Comparison of ENCODE assay signal across 4 cellular contexts in genomic region chr2:208784774-208785173, GRCh38.
DNase-seq lines count a peak whose midpoint lies in the region; ATAC-seq, FAIRE-seq and TF ChIP-seq lines count a peak whose summit lies in the region.
"Not testable (repeated sequence)": the region's sequence is repeated elsewhere in the genome, so short reads cannot be mapped to it uniquely, and the experiment has no call there.

No MANE protein-coding gene starts in this region.

- H3K27me3 ChIP-seq in upper lobe of right lung = not testable (repeated sequence)

- not testable (repeated sequence) for H3K9me3 ChIP-seq in kidney (ENCODE audit: control insufficient read depth in 1 of 2, low read length in 2 of 2); upper lobe of right lung

- not testable (repeated sequence) for H3K4me1 Mint-ChIP-seq in chondrocyte (ENCODE audit: low read depth); type B pancreatic cell (ENCODE audit: unreplicated experiment)

- not testable (repeated sequence) for H3K9ac ChIP-seq in kidney (ENCODE audit: low read length in 2 of 2)

- H3K9me3 Mint-ChIP-seq in chondrocyte (ENCODE audit: low read depth) = peaks cover 14% of the 10 kb centered on the region
- not testable (repeated sequence) for H3K9me3 Mint-ChIP-seq in type B pancreatic cell

- H3K36me3 ChIP-seq in kidney (ENCODE audit: control insufficient read depth in 1 of 2, insufficient read depth in 2 of 2, low read length in 2 of 2); upper lobe of right lung: not testable (repeated sequence)

- H3K27ac Mint-ChIP-seq in chondrocyte (ENCODE audit: unreplicated experiment); type B pancreatic cell: not testable (repeated sequence)

- not testable (repeated sequence) for FAIRE-seq in kidney (lab: Jason Lieb, UNC)

- TF ChIP-seq CTCF in chondrocyte (IDR thresholded peaks at IDR 0.05); kidney (IDR thresholded peaks at IDR 0.05; ENCODE audit: borderline replicate concordance, extremely low read depth, insufficient read depth); type B pancreatic cell (conservative IDR thresholded peaks at IDR 0.05); upper lobe of right lung (IDR thresholded peaks at IDR 0.05): not testable (repeated sequence)

- H3K36me3 Mint-ChIP-seq in chondrocyte (ENCODE audit: low read depth); type B pancreatic cell: not testable (repeated sequence)

- H3K27ac ChIP-seq in kidney (ENCODE audit: low read depth in 2 of 2, low read length in 2 of 2); upper lobe of right lung: not testable (repeated sequence)

- H3K27me3 Mint-ChIP-seq in chondrocyte (ENCODE audit: low read depth); type B pancreatic cell: not testable (repeated sequence)

- H3K4me3 ChIP-seq in kidney (ENCODE audit: low read length in 2 of 2); upper lobe of right lung: not testable (repeated sequence)

- intact Hi-C loops in kidney (cut with DNase I); upper lobe of right lung (cut with DNase I): not testable (repeated sequence)

- H3K4me1 ChIP-seq in kidney (ENCODE audit: control insufficient read depth in 1 of 2, insufficient read depth in 1 of 2, low read depth in 1 of 2, low read length in 2 of 2); upper lobe of right lung: not testable (repeated sequence)

- peak; percentile 73 for DNase-seq in chondrocyte (ENCODE audit: low spot score)
- peak; percentile 35 for DNase-seq in kidney
- DNase-seq in type B pancreatic cell (ENCODE audit: extremely low spot score, unreplicated experiment) = peak; percentile 62
- DNase-seq in upper lobe of right lung = peak; percentile 31

- ATAC-seq in upper lobe of right lung = not testable (repeated sequence)

- not testable (repeated sequence) for H3K4me3 Mint-ChIP-seq in chondrocyte (ENCODE audit: unreplicated experiment); type B pancreatic cell
